Comparison of ENCODE assay signal across 8 cellular contexts in the genomic region with DNA sequence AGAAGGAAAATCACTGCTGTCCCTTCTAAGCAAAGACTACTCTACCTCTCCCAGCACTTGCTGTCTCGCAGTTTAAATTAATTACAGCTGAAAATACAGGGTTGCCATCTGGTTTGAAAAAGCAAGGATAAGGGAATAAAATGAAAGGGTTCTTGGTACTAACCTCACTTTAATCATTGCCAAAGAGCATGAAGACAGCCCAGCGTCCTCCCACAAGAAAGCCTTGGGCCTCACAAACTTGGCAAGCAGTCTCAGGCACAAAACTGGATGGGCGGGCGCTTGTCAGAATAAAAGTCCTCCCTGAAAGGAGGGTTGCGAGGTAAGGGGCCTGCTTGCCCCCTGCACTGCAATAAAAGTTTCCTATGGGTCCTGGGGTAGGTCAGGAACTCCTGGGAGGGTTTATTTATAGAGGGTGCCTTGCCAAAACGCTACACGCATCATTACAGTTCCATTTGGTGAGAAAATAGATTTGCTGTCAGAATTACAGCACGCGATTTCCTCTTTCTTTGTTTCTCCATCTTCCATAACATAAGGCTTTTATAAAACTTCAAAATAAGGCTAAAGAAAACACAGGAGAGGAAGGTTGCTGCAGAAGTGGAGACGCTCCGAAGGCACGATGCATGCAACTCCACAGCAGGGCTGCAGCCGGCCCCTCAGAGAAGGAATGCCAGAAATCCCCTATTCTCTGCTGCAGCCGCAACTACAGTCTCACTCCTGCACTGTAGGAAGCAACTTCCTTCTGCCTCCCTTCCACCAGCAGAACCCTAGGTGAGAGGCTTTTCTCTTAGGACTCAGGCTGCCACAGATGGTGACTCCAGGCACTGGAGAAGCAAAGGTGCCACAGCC.
A peak's percentile ranks its signal among the peaks of the same experiment; 100 is the strongest.
DNase-seq lines count a peak whose midpoint lies in the region; ATAC-seq and TF ChIP-seq lines count a peak whose summit lies in the region.

No MANE protein-coding gene starts in this region.

- no peaks in the 10 kb centered on the region for H4K20me1 ChIP-seq in SU-DHL-6 (ENCODE audit: low read depth, low read length)

- H3K4me2 ChIP-seq in SU-DHL-6 (ENCODE audit: low read depth, low read length, poor library complexity, severe bottlenecking) = peak overlapping the region; percentile 65

- no peaks in the 10 kb centered on the region for H3K9me3 ChIP-seq in CD8-positive, alpha-beta memory T cell (ENCODE audit: low read length)
- H3K9me3 ChIP-seq in SU-DHL-6 (ENCODE audit: insufficient read depth, low read length) (no peaks in the 10 kb centered on the region), esophagus squamous epithelium (no peaks in the 10 kb centered on the region), muscle layer of duodenum (ENCODE audit: control insufficient read depth in 1 of 2, low read length in 2 of 2) (no peaks in the 10 kb centered on the region), aorta (ENCODE audit: control insufficient read depth, low read length) (no peaks in the 10 kb centered on the region)

- H3K36me3 ChIP-seq in CD8-positive, alpha-beta memory T cell (ENCODE audit: insufficient read depth, low read length) = no peaks in the 10 kb centered on the region
- H3K36me3 ChIP-seq in SU-DHL-6 (ENCODE audit: low read length) = no peaks in the 10 kb centered on the region
- H3K36me3 ChIP-seq in esophagus squamous epithelium = peaks cover 0 to 5% (median 0%) of the 10 kb centered on the region in 3 donors
- H3K36me3 ChIP-seq in muscle layer of duodenum (ENCODE audit: control insufficient read depth in 1 of 2, insufficient read depth in 2 of 2, low read length in 2 of 2) = no peaks in the 10 kb centered on the region
- no peaks in the 10 kb centered on the region for H3K36me3 ChIP-seq in aorta (ENCODE audit: control insufficient read depth in 1 of 2, insufficient read depth in 2 of 2, low read length in 1 of 2)

- peaks cover 20% of the 10 kb centered on the region for H3F3A ChIP-seq in SU-DHL-6 (ENCODE audit: insufficient read depth)

- peak overlapping the region; percentile 39 for H3K9ac ChIP-seq in SU-DHL-6 (ENCODE audit: low read length)

- peaks cover 18% of the 10 kb centered on the region for H3K4me1 ChIP-seq in CD8-positive, alpha-beta memory T cell (ENCODE audit: insufficient read depth, low read length)
- H3K4me1 ChIP-seq in esophagus squamous epithelium (peaks cover 18 to 78% (median 28%) of the 10 kb centered on the region in 3 donors), muscle layer of duodenum (ENCODE audit: control insufficient read depth in 1 of 2, insufficient read depth in 2 of 2, low read length in 2 of 2) (peaks cover 14 to 49% of the 10 kb centered on the region in 2 donors), aorta (ENCODE audit: control insufficient read depth in 1 of 2, insufficient read depth in 2 of 2, low read length in 2 of 2) (peaks cover 2 to 3% of the 10 kb centered on the region in 2 donors)

- WGBS in esophagus squamous epithelium, 2 donors = 3 to 14% methylated on average over 13 to 14 of the region's 14 CpGs
- WGBS in aorta, 2 donors = 1 to 2% methylated on average over 14 of the region's 14 CpGs

- H3K27me3 ChIP-seq in CD8-positive, alpha-beta memory T cell (ENCODE audit: insufficient read depth, low read length, poor library complexity, severe bottlenecking) = no peaks in the 10 kb centered on the region
- H3K27me3 ChIP-seq in SU-DHL-6 (ENCODE audit: low read length) (no peaks in the 10 kb centered on the region), esophagus squamous epithelium (no peaks in the 10 kb centered on the region), muscle layer of duodenum (ENCODE audit: low read depth, low read length) (no peaks in the 10 kb centered on the region), aorta (ENCODE audit: control insufficient read depth in 1 of 2, insufficient read depth in 2 of 2, low read length in 1 of 2) (no peaks in the 10 kb centered on the region)

- H3K27ac Mint-ChIP-seq in CD8-positive, alpha-beta memory T cell = peak overlapping the region in 5 of 8 donors; percentile 2 to 69 (median 35)
- peak overlapping the region in 1 of 2 donors; percentile 51 for H3K27ac Mint-ChIP-seq in effector memory CD8-positive, alpha-beta T cell

- no peak overlapping the region for H2AFZ ChIP-seq in SU-DHL-6 (ENCODE audit: low read depth, low read length, severe bottlenecking)

- intact Hi-C loops in esophagus squamous epithelium (cut with DNase I) = no loop called here
- intact Hi-C loops in aorta (cut with DNase I) = loop anchor here in 1 of 2 donors (5.0 kb wide), 1 partner anchor 60 kb away; a partner anchor contains a TSS

- POLR2A ChIA-PET in CD8-positive, alpha-beta memory T cell (lab: Charles Lee) = no interaction called here

- TF ChIP-seq POLR2A in esophagus squamous epithelium (IDR thresholded peaks at IDR 0.05) = no peak

- H3K27me3 Mint-ChIP-seq in CD8-positive, alpha-beta memory T cell = no peaks in the 10 kb centered on the region
- no peaks in the 10 kb centered on the region for H3K27me3 Mint-ChIP-seq in effector memory CD8-positive, alpha-beta T cell

- no peak for DNase-seq in CD8-positive, alpha-beta memory T cell
- DNase-seq in esophagus squamous epithelium (lab: John Stamatoyannopoulos, UW) (no peak), aorta (peak; percentile 73 to 83), NCI-H146 treated with DMSO at 0.1 percent for 48 hours (lab: John Stamatoyannopoulos, UW; ENCODE audit: unreplicated experiment) (no peak)
- DNase-seq in effector memory CD8-positive, alpha-beta T cell = no peak

- no peaks in the 10 kb centered on the region for H3K9me2 ChIP-seq in SU-DHL-6 (replicated peaks; ENCODE audit: insufficient read depth, low read length)

- H3K4me1 Mint-ChIP-seq in CD8-positive, alpha-beta memory T cell = peaks cover 63 to 82% (median 76%) of the 10 kb centered on the region in 3 donors
- H3K4me1 Mint-ChIP-seq in effector memory CD8-positive, alpha-beta T cell (ENCODE audit: low read depth in 2 of 2) = peaks cover 31 to 72% of the 10 kb centered on the region in 2 donors

- TF ChIP-seq CTCF in SU-DHL-6 (IDR thresholded peaks at IDR 0.05; ENCODE audit: insufficient read depth, low read length, poor library complexity, severe bottlenecking) (no peak), esophagus squamous epithelium (IDR thresholded peaks at IDR 0.05) (no peak)

- H3K9me3 Mint-ChIP-seq in CD8-positive, alpha-beta memory T cell = no peaks in the 10 kb centered on the region
- H3K9me3 Mint-ChIP-seq in effector memory CD8-positive, alpha-beta T cell = no peaks in the 10 kb centered on the region

- ATAC-seq in HG02759 (IDR thresholded peaks at IDR 0.05; ENCODE audit: unreplicated experiment) (peak; percentile 61), aorta (ENCODE audit: low FRiP score) (peak; percentile 80)
- ATAC-seq in effector memory CD8-positive, alpha-beta T cell (replicated peaks) = no peak

- no peak overlapping the region for H3K4me3 ChIP-seq in CD8-positive, alpha-beta memory T cell (ENCODE audit: low read length)
- H3K4me3 ChIP-seq in SU-DHL-6 (ENCODE audit: insufficient read depth, low read length, poor library complexity, severe bottlenecking) (peak overlapping the region; percentile 24), esophagus squamous epithelium (peak overlapping the region in 3 of 4 donors; percentile 35 to 53 (median 35)), muscle layer of duodenum (ENCODE audit: low read depth in 1 of 2, low read length in 2 of 2) (peak overlapping the region; percentile 45 to 61), aorta (ENCODE audit: low read length in 2 of 2) (peak overlapping the region in 1 of 2 donors; percentile 22)

- CTCF ChIA-PET in CD8-positive, alpha-beta memory T cell (lab: Charles Lee) = no interaction called here

- H3K27ac ChIP-seq in CD8-positive, alpha-beta memory T cell (ENCODE audit: low read depth, low read length) = no peak overlapping the region
- H3K27ac ChIP-seq in SU-DHL-6 (ENCODE audit: low read depth, low read length) = peak overlapping the region; percentile 75
- peak overlapping the region; percentile 39 to 83 (median 75) for H3K27ac ChIP-seq in esophagus squamous epithelium
- peak overlapping the region; percentile 50 for H3K27ac ChIP-seq in muscle layer of duodenum (ENCODE audit: low read length)
- H3K27ac ChIP-seq in aorta (ENCODE audit: low read depth in 1 of 2, low read length in 2 of 2) = peak overlapping the region in 1 of 2 donors; percentile 82

- peak overlapping the region in 1 of 7 donors; percentile 19 for H3K4me3 Mint-ChIP-seq in CD8-positive, alpha-beta memory T cell
- H3K4me3 Mint-ChIP-seq in effector memory CD8-positive, alpha-beta T cell = no peak overlapping the region

- peaks cover 0 to 21% (median 9%) of the 10 kb centered on the region in 3 donors for H3K36me3 Mint-ChIP-seq in CD8-positive, alpha-beta memory T cell
- peaks cover 4% of the 10 kb centered on the region for H3K36me3 Mint-ChIP-seq in effector memory CD8-positive, alpha-beta T cell (ENCODE audit: insufficient read depth)

- H3K79me2 ChIP-seq in SU-DHL-6 (ENCODE audit: insufficient read depth, low read length) = peaks cover 94% of the 10 kb centered on the region

Comparison
In these comparisons a context has a peak if more than half of its experiments do, and no peak if none do; other contexts are left out.
1. DNase-seq: peak in aorta (2 of 2); none in CD8-positive, alpha-beta memory T cell (0 of 5), esophagus squamous epithelium (single experiment), effector memory CD8-positive, alpha-beta T cell (0 of 3) and NCI-H146 treated with DMSO at 0.1 percent for 48 hours (single experiment).